Comparison of ENCODE assay signal across 22 cellular contexts in genomic region chr11:117620659-117621058, GRCh38.
DNase-seq lines count a peak whose midpoint lies in the region; ATAC-seq, FAIRE-seq and TF ChIP-seq lines count a peak whose summit lies in the region.
"Had no signal": no experiment of that assay in that cellular context is flagged by ENCODE, and none has a peak within 500 bp of the region (broad histone marks: within the 10 kb centered on the region; RNA-seq: fewer than 3 reads in every experiment).

No MANE protein-coding gene starts in this region.

- H4K5ac ChIP-seq in H1 (ENCODE audit: insufficient read length, low read depth, low read length) = no peak overlapping the region

- H3K79me2 ChIP-seq in HepG2 (ENCODE audit: insufficient read depth, low read length) = no peaks in the 10 kb centered on the region
- no peaks in the 10 kb centered on the region for H3K79me2 ChIP-seq in H1 (ENCODE audit: control insufficient read depth in 1 of 2, insufficient read depth in 2 of 2, low read length in 2 of 2)

- no peak overlapping the region for H2BK15ac ChIP-seq in H1 (ENCODE audit: low read length)

- H3K23me2 ChIP-seq in H1 (ENCODE audit: low read depth, low read length) = no peaks in the 10 kb centered on the region; the same call in 1 of the 2 replicates

- peak; percentile 5 for DNase-seq in activated effector memory CD4-positive, alpha-beta T cell treated with anti-CD3 and anti-CD28 coated beads, Interleukin-2, amount 50 U/mL, for 16 hours
- no peak for DNase-seq in activated effector memory CD4-positive, alpha-beta T cell treated with Interleukin-2 at 50 U/mL for 16 hours
- DNase-seq in left ventricle myocardium inferior (no peak), left ventricle myocardium superior (no peak), HepG2 (ENCODE audit: low spot score) (no peak), right lobe of liver (no peak), H1 (ENCODE audit: low read depth in 1 of 2, low spot score in 2 of 2) (no peak), prostate gland (ENCODE audit: low spot score) (no peak)
- DNase-seq: CD4-positive, alpha-beta T cell; CD8-positive, alpha-beta memory T cell; DMS 273 treated with DMSO at 0.1 percent for 48 hours; DMS79; EL; GDM1; H9 had no signal

- H2BK120ac ChIP-seq in H1 (replicated peaks; ENCODE audit: low read depth, low read length) = no peak overlapping the region

- H2AK5ac ChIP-seq in H1 (ENCODE audit: low read depth, low read length) = no peak overlapping the region

- H3K14ac ChIP-seq in H1 (ENCODE audit: insufficient read length) = no peak overlapping the region

- H3K9me3 ChIP-seq in left ventricle myocardium inferior (replicated peaks) (peaks cover 17% of the 10 kb centered on the region), HepG2 (ENCODE audit: low read length) (peaks cover 14% of the 10 kb centered on the region), right lobe of liver (no peaks in the 10 kb centered on the region), H1 (ENCODE audit: insufficient read depth in 2 of 2, low read depth in 1 of 2, low read length in 1 of 2) (peaks cover 0 to 5% of the 10 kb centered on the region in 2 experiments; a peak in 2 of 4 replicates), prostate gland (no peaks in the 10 kb centered on the region)

- intact Hi-C loops in left ventricle myocardium inferior (cut with micrococcal nuclease) = no loop called here
- intact Hi-C loops in left ventricle myocardium superior (cut with micrococcal nuclease) = no loop called here
- intact Hi-C loops in HepG2 (cut with micrococcal nuclease; ENCODE audit: unreplicated experiment) = no loop called here
- intact Hi-C loops in right lobe of liver (cut with DNase I) = no loop called here
- intact Hi-C loops in prostate gland (cut with DNase I) = no loop called here

- H3K36me3 ChIP-seq in left ventricle myocardium inferior (no peaks in the 10 kb centered on the region), HepG2 (replicated peaks in 1 of 2; ENCODE audit: control insufficient read depth in 1 of 2, insufficient read depth in 2 of 2, low read length in 2 of 2) (no peaks in the 10 kb centered on the region), right lobe of liver (no peaks in the 10 kb centered on the region), H1 (ENCODE audit: control insufficient read depth in 2 of 4, insufficient read depth in 4 of 4, low read length in 3 of 4) (no peaks in the 10 kb centered on the region), prostate gland (no peaks in the 10 kb centered on the region)
- H3K36me3 ChIP-seq: BLaER1 had no signal

- in situ Hi-C loops in HepG2 (cut with HindIII; ENCODE audit: extremely low pct_ligation_motif_present, low pct_unique_long_range_greater_than_20kb) = no loop called here

- FAIRE-seq in HepG2 (lab: Jason Lieb, UNC) = no peak
- FAIRE-seq in H1 (lab: Jason Lieb, UNC) = no peak
- FAIRE-seq: A204.1, D721Med had no signal

- CTCF ChIA-PET in HepG2 (lab: Yijun Ruan, JAX; ENCODE audit: low intra/inter-chr PET ratio, low total read pairs) = interaction anchor here (1.3 kb wide), 1 partner anchor 195 kb away, joined by 4 read pairs; no protein-coding TSS in a partner anchor
- CTCF ChIA-PET in H1 (lab: Charles Lee; ENCODE audit: partially characterized antibody) = interaction anchor here (0.6 to 11.2 kb wide), 45 partner anchors 7 to 207 kb away, joined by 3 to 142 read pairs (median 5); no protein-coding TSS in a partner anchor

- no peak overlapping the region for H2BK5ac ChIP-seq in H1 (ENCODE audit: low read depth, low read length)

- no peak overlapping the region for H3K23ac ChIP-seq in H1 (ENCODE audit: insufficient read length)

- no peak overlapping the region for H4K91ac ChIP-seq in H1 (replicated peaks; ENCODE audit: insufficient read length, low read length)

- H3K27ac ChIP-seq in left ventricle myocardium inferior (replicated peaks) (peak overlapping the region; percentile 81), HepG2 (ENCODE audit: extremely low read length, insufficient read depth, low read length) (no peak overlapping the region), right lobe of liver (no peak overlapping the region), H1 (ENCODE audit: low read depth, low read length) (no peak overlapping the region), prostate gland (no peak overlapping the region)
- H3K27ac ChIP-seq: 22Rv1, BLaER1, C4-2B, GM23248 had no signal

- no peak overlapping the region for H2BK20ac ChIP-seq in H1 (ENCODE audit: low read length)

- H3K4me3 ChIP-seq in left ventricle myocardium inferior (no peak overlapping the region), HepG2 (replicated peaks in 1 of 3; ENCODE audit: insufficient read depth in 1 of 3, low read depth in 2 of 3, low read length in 3 of 3) (no peak overlapping the region), right lobe of liver (no peak overlapping the region), H1 (ENCODE audit: extremely low read depth in 1 of 4, insufficient read depth in 2 of 4, low read depth in 3 of 4, low read length in 4 of 4) (no peak overlapping the region), prostate gland (no peak overlapping the region)
- H3K4me3 ChIP-seq: BLaER1, GM12878, GM23248 had no signal

- H3K9ac ChIP-seq in HepG2 (ENCODE audit: insufficient read depth, low read depth, low read length) (no peak overlapping the region), H1 (replicated peaks in 1 of 4; ENCODE audit: extremely low read depth in 1 of 4, low read depth in 3 of 4, low read length in 3 of 4) (no peak overlapping the region)
- H3K9ac ChIP-seq: BLaER1, GM23248 had no signal

- H3K27me3 ChIP-seq in left ventricle myocardium inferior (ENCODE audit: low read depth) (no peaks in the 10 kb centered on the region), HepG2 (ENCODE audit: control insufficient read depth in 1 of 2, insufficient read depth in 2 of 2, low read length in 2 of 2) (no peaks in the 10 kb centered on the region), right lobe of liver (no peaks in the 10 kb centered on the region), H1 (replicated peaks in 1 of 4; ENCODE audit: control insufficient read depth in 3 of 4, extremely low read depth in 1 of 4, insufficient read depth in 3 of 4, low read length in 3 of 4) (no peaks in the 10 kb centered on the region), prostate gland (replicated peaks; ENCODE audit: insufficient read depth) (no peaks in the 10 kb centered on the region)
- H3K27me3 ChIP-seq: BLaER1 had no signal

- H2BK12ac ChIP-seq in H1 (ENCODE audit: low read depth, low read length) = no peak overlapping the region

- H3K4me1 ChIP-seq in left ventricle myocardium inferior (peaks cover 21% of the 10 kb centered on the region), HepG2 (ENCODE audit: insufficient read depth, low read length) (no peaks in the 10 kb centered on the region), right lobe of liver (no peaks in the 10 kb centered on the region), H1 (replicated peaks in 1 of 4; ENCODE audit: control insufficient read depth in 3 of 4, insufficient read depth in 4 of 4, low read length in 3 of 4) (peaks cover 0 to 5% (median 4%) of the 10 kb centered on the region in 4 experiments; a peak in 5 of 7 replicates), prostate gland (replicated peaks) (no peaks in the 10 kb centered on the region)

- ATAC-seq in left ventricle myocardium superior = no peak
- no peak for ATAC-seq in HepG2
- ATAC-seq in right lobe of liver = no peak

- TF ChIP-seq EP300 in HepG2 (IDR thresholded peaks at IDR 0.05; ENCODE audit: low read depth in 2 of 2, low read length in 2 of 2) (no peak), HepG2 (CRISPR knock-in tag; IDR thresholded peaks at IDR 0.05; ENCODE audit: borderline replicate concordance) (no peak), H1 (IDR thresholded peaks at IDR 0.05; ENCODE audit: borderline replicate concordance in 1 of 2, low read depth in 2 of 2, low read length in 2 of 2) (no peak)

- TF ChIP-seq RAD21 in HepG2 (CRISPR knock-in tag; IDR thresholded peaks at IDR 0.05) (no peak), H1 (IDR thresholded peaks at IDR 0.05 in 1 of 2, conservative IDR thresholded peaks at IDR 0.05 in 1 of 2; ENCODE audit: low read depth in 2 of 2, low read length in 2 of 2) (no peak)

- H3K4me2 ChIP-seq in HepG2 (ENCODE audit: low read depth, low read length) = no peak overlapping the region
- no peak overlapping the region for H3K4me2 ChIP-seq in H1 (ENCODE audit: insufficient read depth in 1 of 2, low read depth in 2 of 2, low read length in 2 of 2)
- H3K4me2 ChIP-seq: BLaER1 had no signal

- no peak overlapping the region for H3K18ac ChIP-seq in H1 (ENCODE audit: extremely low read depth, low read length)

- WGBS in HepG2 (ENCODE audit: low lambda C conversion rate) = 7% methylated on average over 1 of the region's 1 CpG
- WGBS in right lobe of liver (ENCODE audit: insufficient coverage, low coverage, low lambda C conversion rate, missing lambda C conversion rate) = 50% methylated on average over 1 of the region's 1 CpG
- 93% methylated on average over 1 of the region's 1 CpG; no CpG with 5 or more reads in 1 of the 2 experiments for WGBS in H1 (ENCODE audit: extremely low coverage in 1 of 2, insufficient coverage in 1 of 2, insufficient read length in 1 of 2, insufficient replicate concordance in 2 of 2, low coverage in 1 of 2, low lambda C conversion rate in 2 of 2, missing lambda C conversion rate in 1 of 2), 2 experiments
- 100% methylated on average over 1 of the region's 1 CpG for WGBS in prostate gland

- H2AFZ ChIP-seq in HepG2 (ENCODE audit: low read length) = no peak overlapping the region
- no peak overlapping the region for H2AFZ ChIP-seq in H1 (ENCODE audit: low read length)
- H2AFZ ChIP-seq: GM23248 had no signal

- no peak overlapping the region for H3K4ac ChIP-seq in H1 (replicated peaks; ENCODE audit: insufficient read length, low read depth, low read length)

- no peak overlapping the region for H3K56ac ChIP-seq in H1 (replicated peaks; ENCODE audit: insufficient read length, low read depth, low read length)

- no peak overlapping the region for H4K8ac ChIP-seq in H1 (ENCODE audit: extremely low read depth, insufficient read depth, low read length)

- H3K79me1 ChIP-seq in H1 (ENCODE audit: low read depth, low read length) = no peaks in the 10 kb centered on the region

- no TSS peak for BruUV-seq in HepG2 (replicated peaks; lab: Mats Ljungman, UMichigan)

- POLR2A ChIA-PET in HepG2 (lab: Yijun Ruan, JAX) (no interaction called here), H1 (lab: Charles Lee; ENCODE audit: partially characterized antibody) (interaction anchor here (0.7 to 0.9 kb wide), 2 partner anchors 10 to 119 kb away, joined by 3 read pairs; no protein-coding TSS in a partner anchor)

- TF ChIP-seq POLR2A in HepG2 (IDR thresholded peaks at IDR 0.05; ENCODE audit: insufficient read depth in 1 of 2, low read depth in 2 of 2, low read length in 2 of 2) (no peak), right lobe of liver (IDR thresholded peaks at IDR 0.05) (no peak), H1 (IDR thresholded peaks at IDR 0.05; ENCODE audit: control extremely low read depth in 1 of 2, low read depth in 2 of 2, low read length in 2 of 2) (no peak), prostate gland (IDR thresholded peaks at IDR 0.05) (no peak)

- H4K20me1 ChIP-seq in HepG2 (ENCODE audit: insufficient read depth, low read length) (no peaks in the 10 kb centered on the region), H1 (replicated peaks in 1 of 2; ENCODE audit: control insufficient read depth in 1 of 2, insufficient read depth in 2 of 2, low read length in 2 of 2) (no peaks in the 10 kb centered on the region)
- H4K20me1 ChIP-seq: BLaER1 had no signal

- no peak for TF ChIP-seq CTCF in left ventricle myocardium inferior (IDR thresholded peaks at IDR 0.05; ENCODE audit: borderline replicate concordance)
- no peak for TF ChIP-seq CTCF in HepG2 (CRISPR knock-in tag; IDR thresholded peaks at IDR 0.05)
- no peak for TF ChIP-seq CTCF in right lobe of liver (IDR thresholded peaks at IDR 0.05)
- no peak for TF ChIP-seq CTCF in H1 (IDR thresholded peaks at IDR 0.05; ENCODE audit: control extremely low read depth in 1 of 3, insufficient read depth in 1 of 3, low read depth in 1 of 3, low read length in 3 of 3)
- no peak for TF ChIP-seq CTCF in prostate gland (IDR thresholded peaks at IDR 0.05)
